1 cellular context compared by ENCODE assay signal in the genomic region with DNA sequence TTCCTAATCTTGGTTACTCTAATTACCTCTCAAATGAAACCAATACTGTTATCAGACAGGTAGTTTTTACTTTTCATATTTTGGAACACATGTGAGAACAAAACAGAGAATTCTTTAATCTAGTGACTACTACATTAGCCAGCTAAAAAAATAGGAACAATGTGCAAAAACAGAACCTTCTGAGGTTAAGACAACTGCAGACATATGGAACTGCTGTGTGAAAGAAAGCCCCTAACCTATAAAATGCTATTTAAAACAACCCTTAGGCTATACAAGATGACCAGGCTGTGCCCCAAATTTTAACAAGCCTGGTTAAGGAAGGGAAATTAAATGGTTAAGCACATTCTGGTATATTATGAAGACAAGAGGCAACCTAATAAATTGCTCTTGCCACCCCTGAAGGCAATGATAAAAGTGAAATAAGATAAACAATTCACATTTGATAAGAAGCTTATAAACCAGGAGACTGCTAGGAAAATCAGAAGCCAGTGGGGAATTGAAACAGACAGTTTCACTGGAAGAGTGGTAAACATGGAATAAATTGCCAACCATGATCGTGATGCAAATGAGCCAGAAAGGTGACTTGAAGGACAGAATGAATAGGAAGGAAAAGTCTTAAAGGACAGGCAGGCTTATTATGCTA.
A peak's percentile ranks its signal among the peaks of the same experiment; 100 is the strongest.
TF ChIP-seq lines count a peak whose summit lies in the region.

No MANE protein-coding gene starts in this region.

TF ChIP-seq in HEK293, 187 proteins besides CTCF, POLR2A, EP300 and RAD21 (continued from another document):
- no peak for TF ChIP-seq ZNF704 (tag by site-specific recombination; IDR thresholded peaks at IDR 0.05)
- TF ChIP-seq ZNF664 (tag by site-specific recombination; IDR thresholded peaks at IDR 0.05), result peak; percentile 70
- TF ChIP-seq ZBTB48 (tag by site-specific recombination; IDR thresholded peaks at IDR 0.05), result no peak
- TF ChIP-seq ZNF501 (tag by site-specific recombination; IDR thresholded peaks at IDR 0.05), result no peak
- TF ChIP-seq KLF8 (tag by site-specific recombination; IDR thresholded peaks at IDR 0.05), result no peak
- no peak for TF ChIP-seq KLF16 (tag by site-specific recombination; IDR thresholded peaks at IDR 0.05)
- no peak for TF ChIP-seq GLI2 (tag by site-specific recombination; IDR thresholded peaks at IDR 0.05; ENCODE audit: borderline replicate concordance, low read depth)
- no peak for TF ChIP-seq ELK4 (IDR thresholded peaks at IDR 0.05; ENCODE audit: borderline replicate concordance, low read depth, low read length)
- peak; percentile 74 for TF ChIP-seq ZNF843 (tag by site-specific recombination; IDR thresholded peaks at IDR 0.05)
- TF ChIP-seq ZNF473 (tag by site-specific recombination; IDR thresholded peaks at IDR 0.05), result no peak
- TF ChIP-seq, protein P1, sequence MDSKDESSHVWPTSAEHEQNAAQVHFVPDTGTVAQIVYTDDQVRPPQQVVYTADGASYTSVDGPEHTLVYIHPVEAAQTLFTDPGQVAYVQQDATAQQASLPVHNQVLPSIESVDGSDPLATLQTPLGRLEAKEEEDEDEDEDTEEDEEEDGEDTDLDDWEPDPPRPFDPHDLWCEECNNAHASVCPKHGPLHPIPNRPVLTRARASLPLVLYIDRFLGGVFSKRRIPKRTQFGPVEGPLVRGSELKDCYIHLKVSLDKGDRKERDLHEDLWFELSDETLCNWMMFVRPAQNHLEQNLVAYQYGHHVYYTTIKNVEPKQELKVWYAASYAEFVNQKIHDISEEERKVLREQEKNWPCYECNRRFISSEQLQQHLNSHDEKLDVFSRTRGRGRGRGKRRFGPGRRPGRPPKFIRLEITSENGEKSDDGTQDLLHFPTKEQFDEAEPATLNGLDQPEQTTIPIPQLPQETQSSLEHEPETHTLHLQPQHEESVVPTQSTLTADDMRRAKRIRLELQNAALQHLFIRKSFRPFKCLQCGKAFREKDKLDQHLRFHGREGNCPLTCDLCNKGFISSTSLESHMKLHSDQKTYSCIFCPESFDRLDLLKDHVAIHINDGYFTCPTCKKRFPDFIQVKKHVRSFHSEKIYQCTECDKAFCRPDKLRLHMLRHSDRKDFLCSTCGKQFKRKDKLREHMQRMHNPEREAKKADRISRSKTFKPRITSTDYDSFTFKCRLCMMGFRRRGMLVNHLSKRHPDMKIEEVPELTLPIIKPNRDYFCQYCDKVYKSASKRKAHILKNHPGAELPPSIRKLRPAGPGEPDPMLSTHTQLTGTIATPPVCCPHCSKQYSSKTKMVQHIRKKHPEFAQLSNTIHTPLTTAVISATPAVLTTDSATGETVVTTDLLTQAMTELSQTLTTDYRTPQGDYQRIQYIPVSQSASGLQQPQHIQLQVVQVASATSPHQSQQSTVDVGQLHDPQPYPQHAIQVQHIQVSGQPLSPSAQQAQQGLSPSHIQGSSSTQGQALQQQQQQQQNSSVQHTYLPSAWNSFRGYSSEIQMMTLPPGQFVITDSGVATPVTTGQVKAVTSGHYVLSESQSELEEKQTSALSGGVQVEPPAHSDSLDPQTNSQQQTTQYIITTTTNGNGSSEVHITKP (tag by site-specific recombination; IDR thresholded peaks at IDR 0.05), result no peak
- no peak for TF ChIP-seq SALL2 (tag by site-specific recombination; IDR thresholded peaks at IDR 0.05; ENCODE audit: borderline replicate concordance)
TF ChIP-seq in HEK293: peak in this region for 9.
